3 cellular contexts compared by ENCODE assay signal in the genomic region with DNA sequence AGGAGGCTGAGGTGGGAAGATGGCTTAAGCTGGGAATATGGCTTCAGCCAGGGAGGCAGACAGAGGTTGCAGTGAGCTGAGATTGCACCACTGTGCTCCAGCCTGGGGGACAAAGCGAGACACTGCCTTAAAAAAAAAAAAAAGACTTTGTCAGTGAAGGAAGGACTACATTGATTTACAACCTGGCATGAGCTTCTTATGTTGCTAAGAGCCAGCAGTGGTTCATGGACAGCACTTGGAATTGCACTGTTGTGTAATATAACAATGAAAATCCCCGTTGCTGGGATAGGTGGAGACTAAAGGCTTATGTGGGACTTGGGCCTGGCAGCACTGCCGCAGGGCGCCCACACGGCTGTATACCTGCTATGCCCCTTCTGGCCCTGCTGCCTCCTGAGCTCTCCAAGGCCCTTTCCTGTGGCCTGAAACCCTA.
TF ChIP-seq lines count a peak whose summit lies in the region.

No MANE protein-coding gene starts in this region.

TF ChIP-seq in SK-N-SH, 30 proteins besides CTCF, POLR2A, EP300 and RAD21:
- TF ChIP-seq, protein P1, sequence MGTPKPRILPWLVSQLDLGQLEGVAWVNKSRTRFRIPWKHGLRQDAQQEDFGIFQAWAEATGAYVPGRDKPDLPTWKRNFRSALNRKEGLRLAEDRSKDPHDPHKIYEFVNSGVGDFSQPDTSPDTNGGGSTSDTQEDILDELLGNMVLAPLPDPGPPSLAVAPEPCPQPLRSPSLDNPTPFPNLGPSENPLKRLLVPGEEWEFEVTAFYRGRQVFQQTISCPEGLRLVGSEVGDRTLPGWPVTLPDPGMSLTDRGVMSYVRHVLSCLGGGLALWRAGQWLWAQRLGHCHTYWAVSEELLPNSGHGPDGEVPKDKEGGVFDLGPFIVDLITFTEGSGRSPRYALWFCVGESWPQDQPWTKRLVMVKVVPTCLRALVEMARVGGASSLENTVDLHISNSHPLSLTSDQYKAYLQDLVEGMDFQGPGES (IDR thresholded peaks at IDR 0.05; ENCODE audit: low read depth, low read length): no peak
- TF ChIP-seq SIN3A (IDR thresholded peaks at IDR 0.05; ENCODE audit: borderline replicate concordance, low read depth, low read length) (no peak), GATA2 (CRISPR knock-in tag; IDR thresholded peaks at IDR 0.05) (no peak)

TF ChIP-seq in SK-N-SH treated with all-trans-retinoic acid at 6 μM for 48 hours, 23 proteins besides CTCF, POLR2A, EP300 and RAD21:
- TF ChIP-seq, protein P2, sequence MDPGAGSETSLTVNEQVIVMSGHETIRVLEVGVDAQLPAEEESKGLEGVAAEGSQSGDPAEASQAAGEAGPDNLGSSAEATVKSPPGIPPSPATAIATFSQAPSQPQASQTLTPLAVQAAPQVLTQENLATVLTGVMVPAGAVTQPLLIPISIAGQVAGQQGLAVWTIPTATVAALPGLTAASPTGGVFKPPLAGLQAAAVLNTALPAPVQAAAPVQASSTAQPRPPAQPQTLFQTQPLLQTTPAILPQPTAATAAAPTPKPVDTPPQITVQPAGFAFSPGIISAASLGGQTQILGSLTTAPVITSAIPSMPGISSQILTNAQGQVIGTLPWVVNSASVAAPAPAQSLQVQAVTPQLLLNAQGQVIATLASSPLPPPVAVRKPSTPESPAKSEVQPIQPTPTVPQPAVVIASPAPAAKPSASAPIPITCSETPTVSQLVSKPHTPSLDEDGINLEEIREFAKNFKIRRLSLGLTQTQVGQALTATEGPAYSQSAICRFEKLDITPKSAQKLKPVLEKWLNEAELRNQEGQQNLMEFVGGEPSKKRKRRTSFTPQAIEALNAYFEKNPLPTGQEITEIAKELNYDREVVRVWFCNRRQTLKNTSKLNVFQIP (CRISPR knock-in tag; IDR thresholded peaks at IDR 0.05; ENCODE audit: borderline replicate concordance, low read depth): no peak

TF ChIP-seq in K562, 482 proteins besides CTCF, POLR2A, EP300 and RAD21:
- TF ChIP-seq JUNB (CRISPR knock-in tag; conservative IDR thresholded peaks at IDR 0.05): no peak
- peak; percentile 66; the same call in 1 of the 2 replicates for TF ChIP-seq ZNF384 (IDR thresholded peaks at IDR 0.05; ENCODE audit: low read depth, low read length)
- TF ChIP-seq, protein P3, sequence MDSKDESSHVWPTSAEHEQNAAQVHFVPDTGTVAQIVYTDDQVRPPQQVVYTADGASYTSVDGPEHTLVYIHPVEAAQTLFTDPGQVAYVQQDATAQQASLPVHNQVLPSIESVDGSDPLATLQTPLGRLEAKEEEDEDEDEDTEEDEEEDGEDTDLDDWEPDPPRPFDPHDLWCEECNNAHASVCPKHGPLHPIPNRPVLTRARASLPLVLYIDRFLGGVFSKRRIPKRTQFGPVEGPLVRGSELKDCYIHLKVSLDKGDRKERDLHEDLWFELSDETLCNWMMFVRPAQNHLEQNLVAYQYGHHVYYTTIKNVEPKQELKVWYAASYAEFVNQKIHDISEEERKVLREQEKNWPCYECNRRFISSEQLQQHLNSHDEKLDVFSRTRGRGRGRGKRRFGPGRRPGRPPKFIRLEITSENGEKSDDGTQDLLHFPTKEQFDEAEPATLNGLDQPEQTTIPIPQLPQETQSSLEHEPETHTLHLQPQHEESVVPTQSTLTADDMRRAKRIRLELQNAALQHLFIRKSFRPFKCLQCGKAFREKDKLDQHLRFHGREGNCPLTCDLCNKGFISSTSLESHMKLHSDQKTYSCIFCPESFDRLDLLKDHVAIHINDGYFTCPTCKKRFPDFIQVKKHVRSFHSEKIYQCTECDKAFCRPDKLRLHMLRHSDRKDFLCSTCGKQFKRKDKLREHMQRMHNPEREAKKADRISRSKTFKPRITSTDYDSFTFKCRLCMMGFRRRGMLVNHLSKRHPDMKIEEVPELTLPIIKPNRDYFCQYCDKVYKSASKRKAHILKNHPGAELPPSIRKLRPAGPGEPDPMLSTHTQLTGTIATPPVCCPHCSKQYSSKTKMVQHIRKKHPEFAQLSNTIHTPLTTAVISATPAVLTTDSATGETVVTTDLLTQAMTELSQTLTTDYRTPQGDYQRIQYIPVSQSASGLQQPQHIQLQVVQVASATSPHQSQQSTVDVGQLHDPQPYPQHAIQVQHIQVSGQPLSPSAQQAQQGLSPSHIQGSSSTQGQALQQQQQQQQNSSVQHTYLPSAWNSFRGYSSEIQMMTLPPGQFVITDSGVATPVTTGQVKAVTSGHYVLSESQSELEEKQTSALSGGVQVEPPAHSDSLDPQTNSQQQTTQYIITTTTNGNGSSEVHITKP (IDR thresholded peaks at IDR 0.05; ENCODE audit: partially characterized antibody): peak; percentile 74
- TF ChIP-seq MEIS2 (IDR thresholded peaks at IDR 0.05; ENCODE audit: partially characterized antibody): peak; percentile 84
- TF ChIP-seq CEBPB (tag; IDR thresholded peaks at IDR 0.05): peak; percentile 52
- no peak for TF ChIP-seq RBM14 (IDR thresholded peaks at IDR 0.05; ENCODE audit: borderline replicate concordance, insufficient read depth, low read depth, low read length)
- TF ChIP-seq, protein P4, sequence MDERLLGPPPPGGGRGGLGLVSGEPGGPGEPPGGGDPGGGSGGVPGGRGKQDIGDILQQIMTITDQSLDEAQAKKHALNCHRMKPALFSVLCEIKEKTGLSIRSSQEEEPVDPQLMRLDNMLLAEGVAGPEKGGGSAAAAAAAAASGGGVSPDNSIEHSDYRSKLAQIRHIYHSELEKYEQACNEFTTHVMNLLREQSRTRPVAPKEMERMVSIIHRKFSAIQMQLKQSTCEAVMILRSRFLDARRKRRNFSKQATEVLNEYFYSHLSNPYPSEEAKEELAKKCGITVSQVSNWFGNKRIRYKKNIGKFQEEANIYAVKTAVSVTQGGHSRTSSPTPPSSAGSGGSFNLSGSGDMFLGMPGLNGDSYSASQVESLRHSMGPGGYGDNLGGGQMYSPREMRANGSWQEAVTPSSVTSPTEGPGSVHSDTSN (CRISPR knock-in tag; IDR thresholded peaks at IDR 0.05; ENCODE audit: low read depth): no peak
- TF ChIP-seq, protein P4 (tag; conservative IDR thresholded peaks at IDR 0.05; ENCODE audit: low read depth): peak; percentile 91
- 0 out of 2 replicates have a peak, but pooled peaks have one; percentile 27 for TF ChIP-seq DMBX1 (CRISPR knock-in tag; IDR thresholded peaks at IDR 0.05; ENCODE audit: borderline replicate concordance)
- TF ChIP-seq, protein P5, sequence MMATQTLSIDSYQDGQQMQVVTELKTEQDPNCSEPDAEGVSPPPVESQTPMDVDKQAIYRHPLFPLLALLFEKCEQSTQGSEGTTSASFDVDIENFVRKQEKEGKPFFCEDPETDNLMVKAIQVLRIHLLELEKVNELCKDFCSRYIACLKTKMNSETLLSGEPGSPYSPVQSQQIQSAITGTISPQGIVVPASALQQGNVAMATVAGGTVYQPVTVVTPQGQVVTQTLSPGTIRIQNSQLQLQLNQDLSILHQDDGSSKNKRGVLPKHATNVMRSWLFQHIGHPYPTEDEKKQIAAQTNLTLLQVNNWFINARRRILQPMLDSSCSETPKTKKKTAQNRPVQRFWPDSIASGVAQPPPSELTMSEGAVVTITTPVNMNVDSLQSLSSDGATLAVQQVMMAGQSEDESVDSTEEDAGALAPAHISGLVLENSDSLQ (IDR thresholded peaks at IDR 0.05): peak; percentile 82
- TF ChIP-seq, protein P6, sequence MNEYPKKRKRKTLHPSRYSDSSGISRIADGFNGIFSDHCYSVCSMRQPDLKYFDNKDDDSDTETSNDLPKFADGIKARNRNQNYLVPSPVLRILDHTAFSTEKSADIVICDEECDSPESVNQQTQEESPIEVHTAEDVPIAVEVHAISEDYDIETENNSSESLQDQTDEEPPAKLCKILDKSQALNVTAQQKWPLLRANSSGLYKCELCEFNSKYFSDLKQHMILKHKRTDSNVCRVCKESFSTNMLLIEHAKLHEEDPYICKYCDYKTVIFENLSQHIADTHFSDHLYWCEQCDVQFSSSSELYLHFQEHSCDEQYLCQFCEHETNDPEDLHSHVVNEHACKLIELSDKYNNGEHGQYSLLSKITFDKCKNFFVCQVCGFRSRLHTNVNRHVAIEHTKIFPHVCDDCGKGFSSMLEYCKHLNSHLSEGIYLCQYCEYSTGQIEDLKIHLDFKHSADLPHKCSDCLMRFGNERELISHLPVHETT (CRISPR knock-in tag; conservative IDR thresholded peaks at IDR 0.05 in 1 of 2, IDR thresholded peaks at IDR 0.05 in 1 of 2): no peak
- no peak for TF ChIP-seq CEBPG (CRISPR knock-in tag; IDR thresholded peaks at IDR 0.05)
- TF ChIP-seq CEBPG (tag; conservative IDR thresholded peaks at IDR 0.05 in 1 of 2, IDR thresholded peaks at IDR 0.05 in 1 of 2): peak in 1 of 2 experiments; percentile 25; a peak in 1 of 4 replicates
